ENCODE assay signal across 27 cellular contexts in genomic region chr6:145547596-145548325, GRCh38.
DNase-seq lines count a peak whose midpoint lies in the region; ATAC-seq and TF ChIP-seq lines count a peak whose summit lies in the region.
"Had no signal": no experiment of that assay in that cellular context is flagged by ENCODE, and none has a peak within 500 bp of the region (broad histone marks: within the 10 kb centered on the region; RNA-seq: fewer than 3 reads in every experiment).

No MANE protein-coding gene starts in this region.

- DNase-seq in EH (ENCODE audit: low read depth) (peak; percentile 29), HFFc6 (peak; percentile 20), choroid plexus epithelial cell (ENCODE audit: low read depth) (peak; percentile 36), pons (ENCODE audit: low spot score) (peak; percentile 30), BE2C (no peak)
- no peak for DNase-seq in activated CD8-positive, alpha-beta memory T cell treated with anti-CD3 and anti-CD28 coated beads, Interleukin-2, amount 10 ng/mL, durations not matched to agents 7 days and 5 days
- DNase-seq: activated CD4-positive, alpha-beta T cell treated with anti-CD3 and anti-CD28 coated beads for 4 hours; activated CD8-positive, alpha-beta T cell treated with anti-CD3 and anti-CD28 coated beads, Interleukin-2, amount 10 ng/mL, durations not matched to agents 7 days and 5 days; Calu3; DMS79; effector CD8-positive, alpha-beta T cell; glutamatergic neuron; NCI-H1105; NCI-H187; NCI-H82; stimulated activated naive CD8-positive, alpha-beta T cell treated with anti-CD3 and anti-CD28 coated beads, Interleukin-15, Interleukin-2, amounts not matched to agents 100 U/mL and 50 U/mL, for 24 hours; T1000; testis; WERI-Rb-1 had no signal

- peaks cover 23% of the 10 kb centered on the region; the same call in 1 of the 2 replicates for H3K4me1 Mint-ChIP-seq in HFFc6 (ENCODE audit: low read depth)
- no peaks in the 10 kb centered on the region for H3K4me1 Mint-ChIP-seq in activated CD8-positive, alpha-beta memory T cell treated with anti-CD3 and anti-CD28 coated beads, Interleukin-2, amount 10 ng/mL, durations not matched to agents 7 days and 5 days
- H3K4me1 Mint-ChIP-seq: IgD-negative memory B cell had no signal

- H3K9me3 Mint-ChIP-seq in HFFc6, result no peaks in the 10 kb centered on the region
- H3K9me3 Mint-ChIP-seq in activated CD8-positive, alpha-beta memory T cell treated with anti-CD3 and anti-CD28 coated beads, Interleukin-2, amount 10 ng/mL, durations not matched to agents 7 days and 5 days (ENCODE audit: low read depth), result no peaks in the 10 kb centered on the region
- H3K9me3 Mint-ChIP-seq: activated T-helper 2 cell treated with anti-CD3 and anti-CD28 coated beads, Interferon-gamma antibody, Interleukin-2, Interleukin-4, amounts not matched to agents 10 μg/mL and 5 μg/mL and 100 μg/mL, durations not matched to agents 14 hours and 24 hours and 36 hours had no signal

- no peaks in the 10 kb centered on the region for H3K36me3 ChIP-seq in BE2C
- H3K36me3 ChIP-seq: SJSA1, WERI-Rb-1 had no signal

- no peak overlapping the region for H3K27ac Mint-ChIP-seq in HFFc6
- no peak overlapping the region for H3K27ac Mint-ChIP-seq in activated CD8-positive, alpha-beta memory T cell treated with anti-CD3 and anti-CD28 coated beads, Interleukin-2, amount 10 ng/mL, durations not matched to agents 7 days and 5 days
- H3K27ac Mint-ChIP-seq: activated CD8-positive, alpha-beta T cell treated with anti-CD3 and anti-CD28 coated beads, Interleukin-2, amount 10 ng/mL, durations not matched to agents 7 days and 5 days; activated naive CD8-positive, alpha-beta T cell; activated T-helper 2 cell treated with anti-CD3 and anti-CD28 coated beads, Interferon-gamma antibody, Interleukin-2, Interleukin-4, amounts not matched to agents 10 μg/mL and 5 μg/mL and 100 μg/mL, durations not matched to agents 14 hours and 24 hours and 36 hours; IgD-negative memory B cell; natural killer cell treated with Interleukin-12 subunit alpha and Interleukin-12 subunit beta and Interleukin-15 and Interleukin-18, amount 100 ng/mL, for 72 hours had no signal

- TF ChIP-seq CTCF in HFFc6 (IDR thresholded peaks at IDR 0.05) (no peak), choroid plexus epithelial cell (conservative IDR thresholded peaks at IDR 0.05; ENCODE audit: low read depth, low read length) (no peak), BE2C (IDR thresholded peaks at IDR 0.05; ENCODE audit: low read depth, low read length) (no peak)

- no peaks in the 10 kb centered on the region; the same call in none of the 2 replicates for H3K27me3 Mint-ChIP-seq in HFFc6 (ENCODE audit: insufficient read depth)
- no peaks in the 10 kb centered on the region for H3K27me3 Mint-ChIP-seq in activated CD8-positive, alpha-beta memory T cell treated with anti-CD3 and anti-CD28 coated beads, Interleukin-2, amount 10 ng/mL, durations not matched to agents 7 days and 5 days
- H3K27me3 Mint-ChIP-seq: activated naive CD8-positive, alpha-beta T cell; IgD-negative memory B cell; natural killer cell treated with Interleukin-12 subunit alpha and Interleukin-12 subunit beta and Interleukin-15 and Interleukin-18, amount 100 ng/mL, for 72 hours had no signal

- H3K4me1 ChIP-seq in BE2C, result no peaks in the 10 kb centered on the region
- H3K4me1 ChIP-seq: SJSA1, testis had no signal

- H3K27me3 ChIP-seq in BE2C, result no peaks in the 10 kb centered on the region
- H3K27me3 ChIP-seq: testis had no signal

- no peak overlapping the region for H3K4me3 ChIP-seq in choroid plexus epithelial cell (ENCODE audit: low read depth, low read length)
- H3K4me3 ChIP-seq in BE2C (ENCODE audit: low read depth, low read length), result no peak overlapping the region
- H3K4me3 ChIP-seq: coronary artery, SJSA1, skin epidermis, testis had no signal

- no peak overlapping the region for H3K4me3 Mint-ChIP-seq in HFFc6
- no peak overlapping the region for H3K4me3 Mint-ChIP-seq in activated CD8-positive, alpha-beta memory T cell treated with anti-CD3 and anti-CD28 coated beads, Interleukin-2, amount 10 ng/mL, durations not matched to agents 7 days and 5 days
- H3K4me3 Mint-ChIP-seq: activated CD8-positive, alpha-beta T cell treated with anti-CD3 and anti-CD28 coated beads, Interleukin-2, amount 10 ng/mL, durations not matched to agents 7 days and 5 days; activated naive CD8-positive, alpha-beta T cell; IgD-negative memory B cell; natural killer cell treated with Interleukin-12 subunit alpha and Interleukin-12 subunit beta and Interleukin-15 and Interleukin-18, amount 100 ng/mL, for 72 hours had no signal

- CTCF ChIA-PET in activated CD8-positive, alpha-beta memory T cell treated with anti-CD3 and anti-CD28 coated beads, Interleukin-2, amount 10 ng/mL, durations not matched to agents 7 days and 5 days (lab: Charles Lee), result no interaction called here

- no peak for ATAC-seq in HG03196 (IDR thresholded peaks at IDR 0.05; ENCODE audit: unreplicated experiment)
- ATAC-seq in activated CD8-positive, alpha-beta memory T cell treated with anti-CD3 and anti-CD28 coated beads, Interleukin-2, amount 10 ng/mL, durations not matched to agents 7 days and 5 days, result no peak
- ATAC-seq: activated CD8-positive, alpha-beta T cell treated with anti-CD3 and anti-CD28 coated beads, Interleukin-2, amount 10 ng/mL, durations not matched to agents 7 days and 5 days; natural killer cell treated with Interleukin-12 subunit alpha and Interleukin-12 subunit beta and Interleukin-15 and Interleukin-18, amount 100 ng/mL, for 72 hours; stimulated activated naive CD8-positive, alpha-beta T cell treated with anti-CD3 and anti-CD28 coated beads, Interleukin-15, Interleukin-2, amounts not matched to agents 100 U/mL and 50 U/mL, for 24 hours had no signal

- H3K9me3 ChIP-seq in BE2C, result no peaks in the 10 kb centered on the region
- H3K9me3 ChIP-seq: SJSA1, testis had no signal

- H3K36me3 Mint-ChIP-seq in HFFc6 (ENCODE audit: low read depth), result no peaks in the 10 kb centered on the region
- H3K36me3 Mint-ChIP-seq in activated CD8-positive, alpha-beta memory T cell treated with anti-CD3 and anti-CD28 coated beads, Interleukin-2, amount 10 ng/mL, durations not matched to agents 7 days and 5 days, result no peaks in the 10 kb centered on the region
- H3K36me3 Mint-ChIP-seq: activated naive CD8-positive, alpha-beta T cell; IgD-negative memory B cell; natural killer cell treated with Interleukin-12 subunit alpha and Interleukin-12 subunit beta and Interleukin-15 and Interleukin-18, amount 100 ng/mL, for 72 hours had no signal

Comparison
In these comparisons a context has a peak if more than half of its experiments do, and no peak if none do; other contexts are left out.
1. DNase-seq: peak in EH (single experiment), HFFc6 (single experiment), choroid plexus epithelial cell (single experiment) and pons (single experiment); none in activated CD8-positive, alpha-beta memory T cell treated with anti-CD3 and anti-CD28 coated beads, Interleukin-2, amount 10 ng/mL, durations not matched to agents 7 days and 5 days (single experiment) and BE2C (single experiment).